Comparison of ENCODE assay signal across 33 cellular contexts in genomic region chr6:33185654-33186187, GRCh38. TPM values are rescaled to one million over a fixed set of nuclear protein-coding genes. Genes with fewer than 3 reads are reported as not detected.
"Had no signal": no experiment of that assay in that cellular context is flagged by ENCODE, and none has a peak within 500 bp of the region (broad histone marks: within the 10 kb centered on the region; RNA-seq: fewer than 3 reads in every experiment).

No MANE protein-coding gene starts in this region.

- H3K9me3 ChIP-seq: adrenal gland, ascending aorta, body of pancreas, breast epithelium had no signal

- H3K4me1 ChIP-seq: adrenal gland, ascending aorta, body of pancreas, breast epithelium had no signal

- DNase-seq: activated effector memory CD4-positive, alpha-beta T cell treated with anti-CD3 and anti-CD28 coated beads, Interleukin-2, amount 50 U/mL, for 16 hours; activated effector memory CD4-positive, alpha-beta T cell treated with Interleukin-2 at 50 U/mL for 16 hours; activated gamma-delta T cell; activated gamma-delta T cell treated with Interleukin-2 at 50 U/mL for 16 hours; activated naive CD4-positive, alpha-beta T cell; activated naive CD4-positive, alpha-beta T cell treated with anti-CD3 and anti-CD28 coated beads for 36 hours; activated naive CD4-positive, alpha-beta T cell treated with anti-CD3 and anti-CD28 coated beads, Interleukin-2, amount 10 ng/mL, durations not matched to agents 7 days and 5 days; activated naive CD4-positive, alpha-beta T cell treated with anti-CD3 and anti-CD28 coated beads, Interleukin-2, amount 50 U/mL, for 16 hours; activated naive CD4-positive, alpha-beta T cell treated with Interleukin-2 at 50 U/mL for 16 hours; activated naive CD8-positive, alpha-beta T cell treated with anti-CD3 and anti-CD28 coated beads for 36 hours; activated naive CD8-positive, alpha-beta T cell treated with anti-CD3 and anti-CD28 coated beads, Interleukin-2, amount 10 ng/mL, durations not matched to agents 7 days and 5 days; activated naive CD8-positive, alpha-beta T cell treated with anti-CD3 and anti-CD28 coated beads, Interleukin-2, amount 50 U/mL, for 24 hours; activated T-cell treated with anti-CD3 and anti-CD28 coated beads, Interleukin-2, amount 50 U/mL, for 1 hour; activated T-cell treated with anti-CD3 and anti-CD28 coated beads, Interleukin-2, amount 50 U/mL, for 24 hours; activated T-cell treated with anti-CD3 and anti-CD28 coated beads, Interleukin-2, amount 50 U/mL, for 4 hours; activated T-cell treated with anti-CD3 and anti-CD28 coated beads, Interleukin-2, amount 50 U/mL, for 48 hours; activated T-cell treated with anti-CD3 and anti-CD28 coated beads, Interleukin-2, amount 50 U/mL, for 72 hours; adrenal gland; amniotic stem cell; amygdala; anterior cingulate cortex; body of pancreas; brain microvascular endothelial cell; caudate nucleus; central memory CD4-positive, alpha-beta T cell; cerebellar nuclear complex had no signal

- H3K27me3 ChIP-seq: adrenal gland, ascending aorta, body of pancreas, breast epithelium, cardiac muscle cell had no signal

- H3K27ac ChIP-seq: adrenal gland, ascending aorta, body of pancreas, brain microvascular endothelial cell, breast epithelium, cardiac muscle cell had no signal

- H3K36me3 ChIP-seq: adrenal gland, ascending aorta, brain microvascular endothelial cell, breast epithelium, cardiac muscle cell had no signal

- H3K4me3 ChIP-seq: adrenal gland, ascending aorta, body of pancreas, breast epithelium, cardiac muscle cell had no signal

- ATAC-seq: activated naive CD4-positive, alpha-beta T cell treated with anti-CD3 and anti-CD28 coated beads, Interleukin-2, amount 50 U/mL, for 72 hours; activated naive CD8-positive, alpha-beta T cell treated with anti-CD3 and anti-CD28 coated beads, Interleukin-2, amount 50 U/mL, for 24 hours; activated T-cell treated with anti-CD3 and anti-CD28 coated beads, Interleukin-2, amount 50 U/mL, for 4 hours; activated T-cell treated with anti-CD3 and anti-CD28 coated beads, Interleukin-2, amount 50 U/mL, for 72 hours; activated T-helper 17 cell treated with anti-CD3 and anti-CD28 coated beads, Interleukin-2, amount 50 U/mL, for 72 hours; body of pancreas had no signal

- FAIRE-seq: astrocyte, bronchial epithelial cell had no signal

RNA-seq across cellular contexts. Expression of gene HSD17B8, which starts 18.7 kb away (rescaled TPM):
- total RNA-seq: ascending aorta had no signal
